In the genomic region with DNA sequence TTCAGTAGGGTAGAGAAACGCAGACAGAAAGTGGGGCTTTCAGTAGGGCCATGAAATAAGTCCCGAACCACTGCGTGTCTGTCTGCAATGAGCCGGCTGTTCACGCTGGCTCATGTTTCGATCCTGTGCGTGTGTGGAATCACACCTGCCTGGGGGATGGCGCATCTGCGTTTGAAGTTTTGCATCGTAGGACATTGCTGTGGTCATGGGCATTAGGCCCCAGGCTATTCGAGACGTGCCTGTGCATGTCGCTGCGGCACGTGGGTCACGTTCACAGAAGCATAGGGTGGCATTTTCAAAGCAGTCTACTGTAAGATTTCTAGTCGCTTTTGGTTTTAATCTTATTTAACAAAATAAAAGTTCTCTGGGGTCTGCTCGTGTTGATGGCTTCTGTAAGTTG, we compare ENCODE assay signal across 32 cellular contexts. TPM values are rescaled to one million over a fixed set of nuclear protein-coding genes. Genes with fewer than 3 reads are reported as not detected.
DNase-seq lines count a peak whose midpoint lies in the region; ATAC-seq and TF ChIP-seq lines count a peak whose summit lies in the region.
"Had no signal": no experiment of that assay in that cellular context is flagged by ENCODE, and none has a peak within 500 bp of the region (broad histone marks: within the 10 kb centered on the region; RNA-seq: fewer than 3 reads in every experiment).

No MANE protein-coding gene starts in this region.

- no peak overlapping the region for H3K4ac ChIP-seq in H9 (ENCODE audit: low read depth, low read length)

- H3T11ph ChIP-seq in H9 (ENCODE audit: low read length): no peak overlapping the region

- H4K20me1 ChIP-seq in H9 (ENCODE audit: control insufficient read depth, insufficient read depth, insufficient read length): no peaks in the 10 kb centered on the region

- H2BK15ac ChIP-seq in H9 (ENCODE audit: low read depth, low read length): no peak overlapping the region

- H3K4me1 ChIP-seq in H9 (ENCODE audit: insufficient read depth, low read length) (no peaks in the 10 kb centered on the region), ovary (ENCODE audit: insufficient read depth) (peaks cover 6% of the 10 kb centered on the region), BE2C (no peaks in the 10 kb centered on the region)
- H3K4me1 ChIP-seq: gastroesophageal sphincter, HAP-1, parathyroid adenoma had no signal

- H3K27ac ChIP-seq in H9 (ENCODE audit: insufficient read length, low read depth, low read length) (no peak overlapping the region), WERI-Rb-1 (no peak overlapping the region), ovary (no peak overlapping the region)
- H3K27ac ChIP-seq: gastroesophageal sphincter, parathyroid adenoma, SK-N-MC, thoracic aorta had no signal

- DNase-seq in COLO668 (lab: John Stamatoyannopoulos, UW; ENCODE audit: unreplicated experiment) (peak; percentile 54), H9 (peak; percentile 20), WERI-Rb-1 (peak; percentile 1), ovary (peak in 3 of 5 donors; percentile 7 to 24 (median 11)), ureter (ENCODE audit: low spot score) (no peak), BE2C (no peak)
- DNase-seq: activated CD4-positive, alpha-beta T cell treated with anti-CD3 and anti-CD28 coated beads for 1 hour; amygdala; DMS153; hippocampal formation; NCI-H1436; NCI-H2081; NCI-H226; NCI-H82; stimulated activated CD4-positive, alpha-beta T cell treated with anti-CD3 and anti-CD28 coated beads, Interleukin-1b, Interleukin-23, amount 100 ng/mL, for 48 hours; stimulated activated naive CD4-positive, alpha-beta T cell treated with Interleukin-2 at 50 U/mL for 16 hours had no signal

- H3K9me3 ChIP-seq in H9 (ENCODE audit: control insufficient read depth, low read depth, low read length) (no peaks in the 10 kb centered on the region), WERI-Rb-1 (ENCODE audit: severe bottlenecking) (no peaks in the 10 kb centered on the region), ovary (no peaks in the 10 kb centered on the region), BE2C (no peaks in the 10 kb centered on the region)
- H3K9me3 ChIP-seq: gastroesophageal sphincter, HAP-1, mucosa of descending colon, thoracic aorta had no signal

- no peak overlapping the region for H2BK5ac ChIP-seq in H9 (ENCODE audit: insufficient read length, low read length)

- TF ChIP-seq EP300 in ovary (IDR thresholded peaks at IDR 0.05): no peak

- no peak overlapping the region for H3K18ac ChIP-seq in H9 (ENCODE audit: insufficient read length, low read depth, low read length)

- H3K4me3 ChIP-seq in WERI-Rb-1 (ENCODE audit: low read depth, low read length) (no peak overlapping the region), ovary (no peak overlapping the region), BE2C (ENCODE audit: low read depth, low read length) (no peak overlapping the region)
- H3K4me3 ChIP-seq: gastroesophageal sphincter, HAP-1, mucosa of descending colon, SK-N-MC, smooth muscle cell, thoracic aorta had no signal

- no peak overlapping the region for H2BK20ac ChIP-seq in H9 (ENCODE audit: low read depth, low read length, poor library complexity, severe bottlenecking)

- H2AK5ac ChIP-seq in H9 (ENCODE audit: insufficient read length, low read length): no peak overlapping the region

- peaks cover 37% of the 10 kb centered on the region for H3K36me3 ChIP-seq in WERI-Rb-1
- no peaks in the 10 kb centered on the region for H3K36me3 ChIP-seq in ovary
- H3K36me3 ChIP-seq in BE2C: no peaks in the 10 kb centered on the region
- H3K36me3 ChIP-seq: HAP-1 had no signal

- H3K36me3 Mint-ChIP-seq in H9 (ENCODE audit: insufficient read depth in 1 of 3, low read depth in 3 of 3): peaks cover 0 to 30% (median 2%) of the 10 kb centered on the region in 3 experiments; a peak in 5 of 7 replicates
- H3K36me3 Mint-ChIP-seq: activated naive CD4-positive, alpha-beta T cell treated with anti-CD3 and anti-CD28 coated beads, Interleukin-2, amount 50 U/mL, for 72 hours had no signal

- no peaks in the 10 kb centered on the region for H3K79me1 ChIP-seq in H9 (ENCODE audit: insufficient read depth, low read depth, low read length, poor library complexity, severe bottlenecking)

- H2BK12ac ChIP-seq in H9 (ENCODE audit: insufficient read length, low read depth, low read length): no peak overlapping the region

- no peaks in the 10 kb centered on the region for H3K79me2 ChIP-seq in H9 (ENCODE audit: insufficient read depth, low read length)
- H3K79me2 ChIP-seq: parathyroid adenoma had no signal

- no peak for ATAC-seq in HG03095 (IDR thresholded peaks at IDR 0.05; ENCODE audit: unreplicated experiment)
- ATAC-seq: activated naive CD4-positive, alpha-beta T cell treated with anti-CD3 and anti-CD28 coated beads, Interleukin-2, amount 50 U/mL, for 72 hours; gastroesophageal sphincter; mucosa of descending colon had no signal

- H3K4me2 ChIP-seq in H9 (ENCODE audit: insufficient read depth, insufficient read length, low read length): no peak overlapping the region
- H3K4me2 ChIP-seq: smooth muscle cell had no signal

- no peak for TF ChIP-seq CTCF in H9 (conservative IDR thresholded peaks at IDR 0.05)
- no peak for TF ChIP-seq CTCF in WERI-Rb-1 (IDR thresholded peaks at IDR 0.05; ENCODE audit: low read depth, low read length)
- TF ChIP-seq CTCF in ovary (IDR thresholded peaks at IDR 0.05): no peak
- no peak for TF ChIP-seq CTCF in BE2C (IDR thresholded peaks at IDR 0.05; ENCODE audit: low read depth, low read length)

- no peak overlapping the region for H3K4me3 Mint-ChIP-seq in H9
- H3K4me3 Mint-ChIP-seq: nephron; T-helper 1 cell treated with Interleukin-12 subunit alpha and Interleukin-12 subunit beta and Interleukin-4 antibody, amounts not matched to agents 30 μg/mL and 1 μg/mL, for 36 hours had no signal

- no peak overlapping the region for H4K91ac ChIP-seq in H9 (ENCODE audit: insufficient read length, low read depth, low read length)

- no peak for TF ChIP-seq POLR2A in ovary (IDR thresholded peaks at IDR 0.05)

- peaks cover 0 to 5% of the 10 kb centered on the region in 2 experiments; a peak in 1 of 4 replicates for H3K4me1 Mint-ChIP-seq in H9

- H3K27me3 ChIP-seq in H9 (ENCODE audit: insufficient read depth, low read length): no peaks in the 10 kb centered on the region
- no peaks in the 10 kb centered on the region for H3K27me3 ChIP-seq in WERI-Rb-1 (ENCODE audit: insufficient read depth, low read depth, severe bottlenecking)
- H3K27me3 ChIP-seq in ovary: no peaks in the 10 kb centered on the region
- no peaks in the 10 kb centered on the region for H3K27me3 ChIP-seq in BE2C
- H3K27me3 ChIP-seq: gastroesophageal sphincter had no signal

- no peak overlapping the region for H3K23ac ChIP-seq in H9 (ENCODE audit: insufficient read length, low read depth, low read length)

- no peak overlapping the region for H3K56ac ChIP-seq in H9 (ENCODE audit: insufficient read length, low read depth, low read length)

- no peak overlapping the region for H3K9ac ChIP-seq in H9 (ENCODE audit: extremely low read depth, insufficient read length, low read length)
- H3K9ac ChIP-seq: parathyroid adenoma had no signal

- no peak overlapping the region for H4K8ac ChIP-seq in H9 (replicated peaks; ENCODE audit: insufficient read length, low read depth, low read length)

- no peaks in the 10 kb centered on the region for H3K23me2 ChIP-seq in H9 (ENCODE audit: insufficient read length, low read depth, low read length, poor library complexity, severe bottlenecking)

- H3K14ac ChIP-seq in H9 (ENCODE audit: insufficient read depth, low read length): no peak overlapping the region; the same call in 1 of the 2 replicates

- H4K5ac ChIP-seq in H9 (ENCODE audit: insufficient read length, low read depth, low read length): no peak overlapping the region

- no peak overlapping the region for H2AFZ ChIP-seq in H9 (ENCODE audit: low read length)
- H2AFZ ChIP-seq: parathyroid adenoma had no signal

- no peaks in the 10 kb centered on the region for H3K9me3 Mint-ChIP-seq in H9
- H3K9me3 Mint-ChIP-seq: activated naive CD4-positive, alpha-beta T cell treated with anti-CD3 and anti-CD28 coated beads, Interleukin-2, amount 50 U/mL, for 72 hours; activated T-helper 2 cell treated with anti-CD3 and anti-CD28 coated beads, Interferon-gamma antibody, Interleukin-2, Interleukin-4, amounts not matched to agents 10 μg/mL and 5 μg/mL and 100 μg/mL, durations not matched to agents 14 hours and 24 hours and 36 hours; nephron; T-helper 1 cell treated with Interleukin-12 subunit alpha and Interleukin-12 subunit beta and Interleukin-4 antibody, amounts not matched to agents 30 μg/mL and 1 μg/mL, for 36 hours had no signal

- no peak overlapping the region for H2BK120ac ChIP-seq in H9 (ENCODE audit: low read depth, low read length, poor library complexity, severe bottlenecking)

- intact Hi-C loops in ovary (cut with DNase I): no loop called here

- WGBS in H9 (ENCODE audit: extremely low coverage, insufficient read length, low lambda C conversion rate): no CpG with 5 or more reads among the region's 18 CpGs
- 90 to 91% (median 90%) methylated on average over 18 of the region's 18 CpGs for WGBS in ovary, 3 donors

- peak overlapping the region in 1 of 3 experiments; percentile 88; a peak in 3 of 7 replicates for H3K27ac Mint-ChIP-seq in H9
- H3K27ac Mint-ChIP-seq: activated naive CD4-positive, alpha-beta T cell treated with anti-CD3 and anti-CD28 coated beads, Interleukin-2, amount 50 U/mL, for 72 hours; activated T-helper 2 cell treated with anti-CD3 and anti-CD28 coated beads, Interferon-gamma antibody, Interleukin-2, Interleukin-4, amounts not matched to agents 10 μg/mL and 5 μg/mL and 100 μg/mL, durations not matched to agents 14 hours and 24 hours and 36 hours; nephron; T-helper 1 cell treated with Interleukin-12 subunit alpha and Interleukin-12 subunit beta and Interleukin-4 antibody, amounts not matched to agents 30 μg/mL and 1 μg/mL, for 36 hours had no signal

- H3K27me3 Mint-ChIP-seq in H9 (ENCODE audit: low read depth): no peaks in the 10 kb centered on the region; the same call in 1 of the 2 replicates

RNA-seq across cellular contexts. Expression of a gene that starts 25.5 kb away (rescaled TPM):
- 0.33 and 0.37 TPM in 2 replicates for total RNA-seq in H9 (2021)
- total RNA-seq in ovary: 1 to 10 TPM in 1 of 7 donors, under 1 TPM in 5, not detected in 1; 0.15 to 2.1 (median 0.47) TPM
- 1 to 10 TPM in 1 of 2 donors, not detected in 1; 1.1 TPM for polyA plus RNA-seq in ovary
- total RNA-seq in ureter: not detected
- polyA plus RNA-seq in BE2C (2012; ENCODE audit: insufficient read depth, insufficient read length, low read depth): not detected
- total RNA-seq: activated naive CD4-positive, alpha-beta T cell treated with anti-CD3 and anti-CD28 coated beads, Interleukin-2, amount 50 U/mL, for 72 hours; activated T-helper 2 cell treated with anti-CD3 and anti-CD28 coated beads, Interferon-gamma antibody, Interleukin-2, Interleukin-4, amounts not matched to agents 10 μg/mL and 5 μg/mL and 100 μg/mL, durations not matched to agents 14 hours and 24 hours and 36 hours had no signal
- polyA plus RNA-seq: BJ, fibroblast of lung, smooth muscle cell had no signal

RNA-seq across cellular contexts. Expression of a gene that starts 46.8 kb away (rescaled TPM):
- total RNA-seq in H9 (2021) (0.26 TPM in 1 of 2 replicates, not detected in the other), ovary (10 to 100 TPM in 2 of 7 donors, 1 to 10 TPM in 2, under 1 TPM in 1, not detected in 2; 0.24 to 33.4 (median 2.5) TPM), ureter (4.5 TPM)
- under 1 TPM in 1 of 2 donors, not detected in 1; 0.19 TPM for polyA plus RNA-seq in ovary
- 0.83 TPM for polyA plus RNA-seq in BE2C (2012; ENCODE audit: insufficient read depth, insufficient read length, low read depth)
- total RNA-seq: activated naive CD4-positive, alpha-beta T cell treated with anti-CD3 and anti-CD28 coated beads, Interleukin-2, amount 50 U/mL, for 72 hours; activated T-helper 2 cell treated with anti-CD3 and anti-CD28 coated beads, Interferon-gamma antibody, Interleukin-2, Interleukin-4, amounts not matched to agents 10 μg/mL and 5 μg/mL and 100 μg/mL, durations not matched to agents 14 hours and 24 hours and 36 hours; endothelial cell of umbilical vein; lung microvascular endothelial cell; smooth muscle cell had no signal
- polyA plus RNA-seq: BJ, endothelial cell of umbilical vein, fibroblast of lung, smooth muscle cell had no signal

Comparison
In these comparisons a context has a peak if more than half of its experiments do, and no peak if none do; other contexts are left out.
1. DNase-seq: peak in COLO668 (single experiment), H9 (single experiment), WERI-Rb-1 (single experiment) and ovary (3 of 5); none in ureter (single experiment) and BE2C (single experiment).